ENCODE assay signal across 8 cellular contexts in the genomic region with DNA sequence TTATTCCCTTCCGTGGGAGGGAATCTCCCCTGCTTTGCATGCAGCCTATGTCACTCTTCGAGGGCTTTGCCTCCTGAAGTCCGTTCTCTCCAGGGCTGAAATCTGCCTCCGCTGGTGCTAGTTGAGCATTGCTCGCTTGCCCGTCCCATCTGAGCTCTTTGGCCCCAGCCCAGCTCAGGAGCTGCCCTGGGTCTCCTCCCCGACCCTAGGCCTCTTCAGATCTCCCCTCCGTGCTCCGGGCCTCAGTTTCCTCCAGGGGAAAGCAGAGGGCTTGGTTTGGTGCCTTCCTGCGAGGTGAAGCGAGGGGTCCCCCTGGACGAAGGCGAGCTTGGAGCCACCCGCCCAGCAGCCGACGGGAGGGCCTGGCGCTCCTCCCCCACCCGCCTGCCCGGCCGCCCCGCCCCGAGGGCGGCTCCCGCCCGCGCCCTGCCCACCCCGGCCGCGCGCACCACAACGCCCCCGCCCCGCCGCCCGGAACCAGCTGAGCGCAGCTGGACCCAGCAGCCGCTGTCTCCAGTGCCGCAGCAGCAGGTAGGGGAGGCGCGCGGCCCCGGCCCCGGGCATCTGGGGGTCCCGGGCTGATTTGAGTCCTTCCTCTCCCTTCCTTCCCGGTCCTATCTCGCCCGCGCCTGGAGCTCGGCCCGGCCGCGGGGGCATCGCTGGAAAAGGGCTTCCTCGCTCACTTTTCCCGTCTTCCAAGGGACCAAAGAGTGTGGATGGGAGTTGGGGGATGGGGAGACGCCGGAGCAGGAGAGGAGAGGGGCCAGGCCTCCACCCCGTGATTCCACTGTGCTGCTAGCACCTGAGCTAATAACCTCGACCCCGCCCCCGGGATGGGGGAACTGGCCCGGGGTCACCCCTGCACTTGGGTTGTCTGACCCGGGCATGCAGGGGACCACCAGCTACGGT. TPM values are rescaled to one million over a fixed set of nuclear protein-coding genes. Genes with fewer than 3 reads are reported as not detected.
DNase-seq lines count a peak whose midpoint lies in the region; FAIRE-seq and TF ChIP-seq lines count a peak whose summit lies in the region.

TSS of gene GSN (plus strand) at position 474 of the 909 bp plus-strand sequence. CDS start 33,810 bp downstream, outside the sequence.

- no peak within 1 kb of the TSS for H3T11ph ChIP-seq in H9 (ENCODE audit: low read length)

- peaks cover 0 to 2% (median 0%) of the 10 kb centered on the region in 3 experiments; a peak in 1 of 7 replicates for H3K36me3 Mint-ChIP-seq in H9 (ENCODE audit: insufficient read depth in 1 of 3, low read depth in 3 of 3)

- no peaks in the 10 kb centered on the region for H4K20me1 ChIP-seq in H9 (ENCODE audit: control insufficient read depth, insufficient read depth, insufficient read length)
- no peaks in the 10 kb centered on the region for H4K20me1 ChIP-seq in keratinocyte (ENCODE audit: control insufficient read depth, extremely low read depth, insufficient read depth, low read length)

- no peak within 1 kb of the TSS for H2AFZ ChIP-seq in H9 (ENCODE audit: low read length)
- H2AFZ ChIP-seq in keratinocyte (ENCODE audit: control insufficient read depth, low read length): peak within 1 kb of the TSS; percentile 94

- H3K23ac ChIP-seq in H9 (ENCODE audit: insufficient read length, low read depth, low read length): no peak within 1 kb of the TSS

- H3K56ac ChIP-seq in H9 (ENCODE audit: insufficient read length, low read depth, low read length): no peak within 1 kb of the TSS

- H3K4me3 ChIP-seq in keratinocyte (ENCODE audit: control insufficient read depth in 2 of 3, extremely low read depth in 1 of 3, insufficient read depth in 2 of 3, low read depth in 1 of 3, low read length in 3 of 3): peak within 1 kb of the TSS; percentile 67 to 92 (median 83)
- H3K4me3 ChIP-seq in spleen: peak within 1 kb of the TSS; percentile 42 to 85 (median 76)

- H3K23me2 ChIP-seq in H9 (ENCODE audit: insufficient read length, low read depth, low read length, poor library complexity, severe bottlenecking): peaks cover 19% of the 10 kb centered on the region

- dilution Hi-C loops in keratinocyte (cut with MboI; ENCODE audit: extremely low pct_ligation_motif_present, low sequenced_read_pairs): no loop called here

- H3K4ac ChIP-seq in H9 (ENCODE audit: low read depth, low read length): no peak within 1 kb of the TSS

- no peaks in the 10 kb centered on the region for H3K79me1 ChIP-seq in H9 (ENCODE audit: insufficient read depth, low read depth, low read length, poor library complexity, severe bottlenecking)

- H3K4me2 ChIP-seq in H9 (ENCODE audit: insufficient read depth, insufficient read length, low read length): peak within 1 kb of the TSS; percentile 55
- H3K4me2 ChIP-seq in keratinocyte (ENCODE audit: control insufficient read depth, extremely low read depth, insufficient read depth, low read depth, low read length): peak within 1 kb of the TSS; percentile 98

- H3K79me2 ChIP-seq in H9 (ENCODE audit: insufficient read depth, low read length): no peaks in the 10 kb centered on the region
- H3K79me2 ChIP-seq in keratinocyte (ENCODE audit: control insufficient read depth, insufficient read depth, low read length): peaks cover 39% of the 10 kb centered on the region

- no peak within 1 kb of the TSS for H4K5ac ChIP-seq in H9 (ENCODE audit: insufficient read length, low read depth, low read length)

- peaks cover 29 to 40% of the 10 kb centered on the region in 2 experiments for H3K4me1 Mint-ChIP-seq in H9

- TF ChIP-seq POLR2A in spleen (IDR thresholded peaks at IDR 0.05): no peak

- no peak within 1 kb of the TSS for H3K18ac ChIP-seq in H9 (ENCODE audit: insufficient read length, low read depth, low read length)

- DNase-seq in ELR (ENCODE audit: low read depth) (peak; percentile 72), H9 (peak; percentile 85), NCI-H1092 (lab: John Stamatoyannopoulos, UW) (peak; percentile 21), cerebellum (ENCODE audit: low spot score) (peak; percentile 47), keratinocyte (ENCODE audit: low read depth, low spot score) (no peak), spleen (peak; percentile 96), SHP77 treated with DMSO at 0.1 percent for 48 hours (lab: John Stamatoyannopoulos, UW) (no peak)
- DNase-seq in activated CD4-positive, CD25-positive, alpha-beta regulatory T cell (lab: John Stamatoyannopoulos, UW): peak; percentile 9 to 35 (median 18)

- H2BK20ac ChIP-seq in H9 (ENCODE audit: low read depth, low read length, poor library complexity, severe bottlenecking): no peak within 1 kb of the TSS

- FAIRE-seq in keratinocyte (lab: Jason Lieb, UNC): peak; percentile 26

- H2BK120ac ChIP-seq in H9 (ENCODE audit: low read depth, low read length, poor library complexity, severe bottlenecking): no peak within 1 kb of the TSS

- no peak within 1 kb of the TSS for H2BK5ac ChIP-seq in H9 (ENCODE audit: insufficient read length, low read length)

- no peak within 1 kb of the TSS for H2BK15ac ChIP-seq in H9 (ENCODE audit: low read depth, low read length)

- H3K9ac ChIP-seq in H9 (ENCODE audit: extremely low read depth, insufficient read length, low read length) (peak within 1 kb of the TSS; percentile 42), keratinocyte (ENCODE audit: control insufficient read depth, extremely low read depth, insufficient read depth, low read length) (peak within 1 kb of the TSS; percentile 81)

- H3K27ac ChIP-seq in H9 (ENCODE audit: insufficient read length, low read depth, low read length): no peak within 1 kb of the TSS
- H3K27ac ChIP-seq in keratinocyte (ENCODE audit: control insufficient read depth, insufficient read depth, low read length): peak within 1 kb of the TSS; percentile 53
- H3K27ac ChIP-seq in spleen: peak within 1 kb of the TSS; percentile 53 to 95 (median 88)

- TF ChIP-seq CTCF in H9 (conservative IDR thresholded peaks at IDR 0.05) (peak; percentile 12; the same call in 1 of the 3 replicates), keratinocyte (optimal IDR thresholded peaks at IDR 0.05 in 1 of 3, IDR thresholded peaks at IDR 0.05 in 1 of 3, conservative IDR thresholded peaks at IDR 0.05 in 1 of 3; ENCODE audit: extremely low read depth in 1 of 3, insufficient read depth in 2 of 3, low read length in 3 of 3) (no peak), spleen (IDR thresholded peaks at IDR 0.05 in 8 of 11, conservative IDR thresholded peaks at IDR 0.05 in 3 of 11) (no peak)

- no peak within 1 kb of the TSS for H4K8ac ChIP-seq in H9 (replicated peaks; ENCODE audit: insufficient read length, low read depth, low read length)

- H2BK12ac ChIP-seq in H9 (ENCODE audit: insufficient read length, low read depth, low read length): no peak within 1 kb of the TSS

- H3K36me3 ChIP-seq in keratinocyte (ENCODE audit: control insufficient read depth in 2 of 2, extremely low read depth in 1 of 2, insufficient read depth in 2 of 2, low read length in 2 of 2): peaks cover 3 to 6% of the 10 kb centered on the region in 2 experiments
- no peaks in the 10 kb centered on the region for H3K36me3 ChIP-seq in spleen

- no CpG with 5 or more reads among the region's 64 CpGs for WGBS in H9 (ENCODE audit: extremely low coverage, insufficient read length, low lambda C conversion rate)
- 3 to 7% (median 4%) methylated on average over 40 to 64 of the region's 64 CpGs for WGBS in spleen, 5 donors

- H3K9me3 ChIP-seq in H9 (ENCODE audit: control insufficient read depth, low read depth, low read length): no peaks in the 10 kb centered on the region
- no peaks in the 10 kb centered on the region for H3K9me3 ChIP-seq in keratinocyte (ENCODE audit: control insufficient read depth, low read depth, low read length)
- H3K9me3 ChIP-seq in spleen: no peaks in the 10 kb centered on the region

- peaks cover 4% of the 10 kb centered on the region; the same call in 1 of the 2 replicates for H3K4me1 ChIP-seq in H9 (ENCODE audit: insufficient read depth, low read length)
- H3K4me1 ChIP-seq in keratinocyte (ENCODE audit: control insufficient read depth, extremely low read depth, insufficient read depth, low read length): peaks cover 24% of the 10 kb centered on the region
- peaks cover 30 to 67% (median 50%) of the 10 kb centered on the region in 6 donors for H3K4me1 ChIP-seq in spleen

- intact Hi-C loops in spleen (cut with DNase I; ENCODE audit: low total_unique reads): loop anchor here (10.0 kb wide), 1 partner anchor 53 kb away; no protein-coding TSS in a partner anchor

- H3K27ac Mint-ChIP-seq in H9: peak within 1 kb of the TSS in 1 of 3 experiments; percentile 87; a peak in 1 of 7 replicates

- no peak within 1 kb of the TSS for H4K91ac ChIP-seq in H9 (ENCODE audit: insufficient read length, low read depth, low read length)

- peaks cover 3% of the 10 kb centered on the region for H3K9me1 ChIP-seq in keratinocyte (ENCODE audit: control insufficient read depth, extremely low read depth, insufficient read depth, low read length)

- H3K27me3 ChIP-seq in H9 (ENCODE audit: insufficient read depth, low read length) (peaks cover 22% of the 10 kb centered on the region; the same call in 1 of the 2 replicates), keratinocyte (ENCODE audit: control insufficient read depth, extremely low read depth, insufficient read depth, low read length) (no peaks in the 10 kb centered on the region), spleen (replicated peaks in 1 of 7) (no peaks in the 10 kb centered on the region)

- peak within 1 kb of the TSS; percentile 79; the same call in 1 of the 2 replicates for H3K14ac ChIP-seq in H9 (ENCODE audit: insufficient read depth, low read length)

- no peaks in the 10 kb centered on the region for H3K9me3 Mint-ChIP-seq in H9

- peak within 1 kb of the TSS; percentile 72 to 90 for H3K4me3 Mint-ChIP-seq in H9

- peaks cover 96% of the 10 kb centered on the region for H3K27me3 Mint-ChIP-seq in H9 (ENCODE audit: low read depth)

- no peak within 1 kb of the TSS for H2AK5ac ChIP-seq in H9 (ENCODE audit: insufficient read length, low read length)

RNA-seq across cellular contexts. Expression of gene GSN, which starts in this region (rescaled TPM):
- 12.9 and 14.9 TPM in 2 replicates for total RNA-seq in H9 (2021)
- 136 TPM for total RNA-seq in cerebellum
- polyA plus RNA-seq in keratinocyte: 166 to 348 TPM (median 287 TPM) in 3 replicates
- 619 TPM for polyA plus RNA-seq in keratinocyte (2011; ENCODE audit: low read depth)
- polyA plus RNA-seq in keratinocyte (2011; cell fraction: cytosol; rRNA removed): 156 and 282 TPM in 2 replicates
- 255 and 339 TPM in 2 replicates for polyA plus RNA-seq in keratinocyte (2011; cell fraction: nucleus; rRNA removed)
- polyA plus RNA-seq in keratinocyte (2012; ENCODE audit: low replicate concordance): 221 and 240 TPM in 2 replicates
- 343 to 723 TPM (median 389 TPM) in 3 replicates for polyA minus RNA-seq in keratinocyte
- polyA minus RNA-seq in keratinocyte (2011; cell fraction: cytosol; rRNA and poly(A)+ RNA removed): 504 TPM
- 333 and 379 TPM in 2 replicates for polyA minus RNA-seq in keratinocyte (2011; cell fraction: nucleus; rRNA and poly(A)+ RNA removed)
- total RNA-seq in spleen: 100 to 1,000 TPM; 165 to 432 (median 263) TPM
- polyA plus RNA-seq in spleen: 100 to 1,000 TPM; 115 to 252 (median 122) TPM

Comparison
In these comparisons a context has a peak if more than half of its experiments do, and no peak if none do; other contexts are left out.
1. DNase-seq: peak in ELR (single experiment), H9 (single experiment), NCI-H1092 (single experiment), activated CD4-positive, CD25-positive, alpha-beta regulatory T cell (4 of 4), cerebellum (single experiment) and spleen (single experiment); none in keratinocyte (single experiment) and SHP77 treated with DMSO at 0.1 percent for 48 hours (single experiment).